Comparison of ENCODE assay signal across 8 cellular contexts in genomic region chr16:67278773-67279295, GRCh38. TPM values are rescaled to one million over a fixed set of nuclear protein-coding genes. Genes with fewer than 3 reads are reported as not detected.
DNase-seq lines count a peak whose midpoint lies in the region; ATAC-seq and TF ChIP-seq lines count a peak whose summit lies in the region.

No MANE protein-coding gene starts in this region.

- H3K27me3 ChIP-seq in SJSA1 (replicated peaks) (no peaks in the 10 kb centered on the region), iPS-18a (ENCODE audit: control insufficient read depth, insufficient read depth, low read length) (peaks cover 14% of the 10 kb centered on the region)

- peak overlapping the region; percentile 79 for H3K27ac ChIP-seq in SJSA1
- no peak overlapping the region for H3K27ac ChIP-seq in iPS-18a (ENCODE audit: low read length)

- TF ChIP-seq CTCF in astrocyte of the spinal cord (IDR thresholded peaks at IDR 0.05; ENCODE audit: low read depth, low read length) = peak; percentile 43

- in situ Hi-C loops in astrocyte of the spinal cord (cut with HindIII; ENCODE audit: low sequenced_read_pairs) = no loop called here

- peaks cover 19% of the 10 kb centered on the region for H3K36me3 ChIP-seq in SJSA1
- no peaks in the 10 kb centered on the region for H3K36me3 ChIP-seq in iPS-18a (ENCODE audit: control insufficient read depth, low read depth, low read length)

- DNase-seq in AG08396 (ENCODE audit: low spot score) (peak; percentile 64), SJSA1 (ENCODE audit: low read depth in 1 of 2, low spot score in 2 of 2) (no peak), astrocyte of the spinal cord (ENCODE audit: low read depth, low spot score) (no peak), NCI-H2029 treated with DMSO at 0.1 percent for 48 hours (lab: John Stamatoyannopoulos, UW) (no peak)
- peak in 2 of 3 donors; percentile 3 to 37 for DNase-seq in stimulated activated CD4-positive, alpha-beta T cell treated with anti-CD3 and anti-CD28 coated beads, TNF-alpha, amount 100 ng/mL, for 1 hour (ENCODE audit: low read depth in 3 of 3, low spot score in 1 of 3)

- peak overlapping the region; percentile 52 for H3K4me3 ChIP-seq in SJSA1
- peak overlapping the region; percentile 46 for H3K4me3 ChIP-seq in astrocyte of the spinal cord (ENCODE audit: low read depth, low read length)
- H3K4me3 ChIP-seq in iPS-18a (ENCODE audit: low read length) = peak overlapping the region; percentile 58

- no peak overlapping the region for H3K9ac ChIP-seq in iPS-18a (ENCODE audit: low read length)

- H3K9me3 ChIP-seq in SJSA1 (replicated peaks) (peaks cover 3% of the 10 kb centered on the region; the same call in 1 of the 2 replicates), iPS-18a (ENCODE audit: control insufficient read depth, low read depth, low read length) (no peaks in the 10 kb centered on the region)

- H3K4me1 ChIP-seq in SJSA1 (replicated peaks) (peaks cover 39% of the 10 kb centered on the region), iPS-18a (ENCODE audit: control insufficient read depth, low read depth, low read length) (no peaks in the 10 kb centered on the region)

- ATAC-seq in GM18498 (IDR thresholded peaks at IDR 0.05; ENCODE audit: unreplicated experiment) (peak; percentile 37), HG03039 (IDR thresholded peaks at IDR 0.05; ENCODE audit: unreplicated experiment) (peak; percentile 12)

RNA-seq across cellular contexts. Expression of gene PLEKHG4, which starts 0.5 kb away (rescaled TPM):
- 5.0 and 15.1 TPM in 2 replicates for total RNA-seq in SJSA1 (2014; rRNA removed; shearing (Covaris generic))

RNA-seq across cellular contexts. Expression of gene SLC9A5, which starts 30.1 kb away (rescaled TPM):
- 1.2 and 1.6 TPM in 2 replicates for total RNA-seq in SJSA1 (2014; rRNA removed; shearing (Covaris generic))

RNA-seq across cellular contexts. Expression of gene FHOD1, which starts 31.6 kb away (rescaled TPM):
- total RNA-seq in SJSA1 (2014; rRNA removed; shearing (Covaris generic)) = 15.8 and 18.5 TPM in 2 replicates

RNA-seq across cellular contexts. Expression of gene KCTD19, which starts 47.7 kb away (rescaled TPM):
- total RNA-seq in SJSA1 (2014; rRNA removed; shearing (Covaris generic)) = 0.03 TPM in 1 of 2 replicates, not detected in the other

RNA-seq across cellular contexts. Expression of gene LRRC36, which starts 47.8 kb away (rescaled TPM):
- total RNA-seq in SJSA1 (2014; rRNA removed; shearing (Covaris generic)) = not detected in 2 replicates

Comparison
In these comparisons a context has a peak if more than half of its experiments do, and no peak if none do; other contexts are left out.
1. DNase-seq: peak in AG08396 (single experiment) and stimulated activated CD4-positive, alpha-beta T cell treated with anti-CD3 and anti-CD28 coated beads, TNF-alpha, amount 100 ng/mL, for 1 hour (2 of 3); none in SJSA1 (0 of 2), astrocyte of the spinal cord (single experiment) and NCI-H2029 treated with DMSO at 0.1 percent for 48 hours (single experiment).
2. Peak in every context shown above with its lines, with median percentiles within 50 percentile points of each other: H3K4me3 ChIP-seq.